8 cellular contexts compared by ENCODE assay signal in genomic region chr1:84433253-84434080, GRCh38. TPM values are rescaled to one million over a fixed set of nuclear protein-coding genes. Genes with fewer than 3 reads are reported as not detected.
A peak's percentile ranks its signal among the peaks of the same experiment; 100 is the strongest.
DNase-seq lines count a peak whose midpoint lies in the region; ATAC-seq and TF ChIP-seq lines count a peak whose summit lies in the region.

No MANE protein-coding gene starts in this region.

- H3K79me2 ChIP-seq in Loucy (ENCODE audit: insufficient read depth, low read length): no peaks in the 10 kb centered on the region

- ATAC-seq in GM21423 (IDR thresholded peaks at IDR 0.05; ENCODE audit: unreplicated experiment): peak; percentile 46
- no peak for ATAC-seq in HG03097 (IDR thresholded peaks at IDR 0.05; ENCODE audit: low FRiP score, unreplicated experiment)

- CTCF ChIA-PET in RWPE1 (lab: Yijun Ruan, JAX): interaction anchor here (0.5 to 3.1 kb wide), 12 partner anchors 14 to 575 kb away, joined by 3 to 12 read pairs (median 4); no protein-coding TSS in a partner anchor

- peak overlapping the region; percentile 90 for H2AFZ ChIP-seq in Loucy (ENCODE audit: low read length)

- H3F3A ChIP-seq in Loucy (ENCODE audit: low read depth): no peaks in the 10 kb centered on the region

- TF ChIP-seq CTCF in Loucy (conservative IDR thresholded peaks at IDR 0.05; ENCODE audit: low read length): peak; percentile 89
- TF ChIP-seq CTCF in RWPE1 (conservative IDR thresholded peaks at IDR 0.05; ENCODE audit: low read depth): peak; percentile 79
- peak; percentile 72 for TF ChIP-seq CTCF in cardiac muscle cell (IDR thresholded peaks at IDR 0.05; ENCODE audit: low read depth, low read length)

- POLR2A ChIA-PET in RWPE1 (lab: Yijun Ruan, JAX; ENCODE audit: low non-redundant PET): no interaction called here

- H3K9me2 ChIP-seq in Loucy (replicated peaks; ENCODE audit: low read depth, low read length): no peaks in the 10 kb centered on the region

- H3K9me3 ChIP-seq in Loucy (ENCODE audit: insufficient read depth, low read depth, low read length) (peaks cover 6% of the 10 kb centered on the region; the same call in 1 of the 2 replicates), adipocyte (ENCODE audit: control insufficient read depth, low read length) (peaks cover 5% of the 10 kb centered on the region), cardiac muscle cell (ENCODE audit: low read depth) (no peaks in the 10 kb centered on the region)

- peaks cover 23% of the 10 kb centered on the region for H3K4me1 ChIP-seq in Loucy (ENCODE audit: insufficient read depth, low read length, poor library complexity, severe bottlenecking)
- peaks cover 5% of the 10 kb centered on the region for H3K4me1 ChIP-seq in adipocyte (ENCODE audit: control insufficient read depth, insufficient read depth, low read length)
- H3K4me1 ChIP-seq in cardiac muscle cell (ENCODE audit: low read depth): no peaks in the 10 kb centered on the region

- peak overlapping the region; percentile 64 for H3K4me2 ChIP-seq in Loucy (ENCODE audit: low read depth, low read length, poor library complexity, severe bottlenecking)

- no peak overlapping the region for H3K9ac ChIP-seq in Loucy (ENCODE audit: low read depth, low read length, poor library complexity, severe bottlenecking)
- H3K9ac ChIP-seq in adipocyte (ENCODE audit: low read length): peak overlapping the region; percentile 47

- in situ Hi-C loops in Caki2 (cut with HindIII; ENCODE audit: low pct_unique_long_range_greater_than_20kb, low sequenced_read_pairs): no loop called here

- H3K27me3 ChIP-seq in Loucy (ENCODE audit: insufficient read depth, low read length, poor library complexity, severe bottlenecking) (no peaks in the 10 kb centered on the region), adipocyte (replicated peaks; ENCODE audit: control insufficient read depth, insufficient read depth, low read length) (no peaks in the 10 kb centered on the region), cardiac muscle cell (no peaks in the 10 kb centered on the region)

- intact Hi-C loops in posterior cingulate gyrus (cut with DNase I): loop anchor here (2.0 to 10.0 kb wide), 4 partner anchors 131 to 499 kb away; no protein-coding TSS in a partner anchor

- no peaks in the 10 kb centered on the region for H4K20me1 ChIP-seq in Loucy (ENCODE audit: insufficient read depth, low read length, poor library complexity, severe bottlenecking)

- H3K36me3 ChIP-seq in Loucy (ENCODE audit: insufficient read depth, low read length): no peaks in the 10 kb centered on the region
- no peaks in the 10 kb centered on the region for H3K36me3 ChIP-seq in adipocyte (ENCODE audit: control insufficient read depth, insufficient read depth, low read length, severe bottlenecking)
- H3K36me3 ChIP-seq in cardiac muscle cell: no peaks in the 10 kb centered on the region

- no peak overlapping the region for H3K27ac ChIP-seq in RWPE1
- no peak overlapping the region for H3K27ac ChIP-seq in cardiac muscle cell

- DNase-seq in Caki2 (ENCODE audit: low read depth) (peak; percentile 59), RWPE1 (ENCODE audit: low spot score) (peak; percentile 59), adipocyte (ENCODE audit: low read depth) (peak; percentile 89), cardiac muscle cell (ENCODE audit: low read depth in 1 of 2, low spot score in 1 of 2) (peak; percentile 62 to 88), posterior cingulate gyrus (peak in 8 of 10 donors; percentile 33 to 87 (median 61))

- H3K4me3 ChIP-seq in Loucy (ENCODE audit: low read length, poor library complexity, severe bottlenecking): peak overlapping the region; percentile 62
- H3K4me3 ChIP-seq in adipocyte (ENCODE audit: low read length): peak overlapping the region; percentile 72
- no peak overlapping the region for H3K4me3 ChIP-seq in cardiac muscle cell

RNA-seq across cellular contexts. Expression of gene DNASE2B, which starts 35.2 kb away (rescaled TPM):
- not detected in 2 replicates for total RNA-seq in Caki2 (2014; rRNA removed; shearing (Covaris generic); ENCODE audit: low replicate concordance)
- total RNA-seq in cardiac muscle cell: not detected in 2 replicates
- not detected in 2 replicates for polyA plus RNA-seq in cardiac muscle cell

RNA-seq across cellular contexts. Expression of gene RPF1, which starts 45.6 kb away (rescaled TPM):
- total RNA-seq in Caki2 (2014; rRNA removed; shearing (Covaris generic); ENCODE audit: low replicate concordance): 40.3 and 41.2 TPM in 2 replicates
- total RNA-seq in cardiac muscle cell: 51.6 and 65.4 TPM in 2 replicates
- polyA plus RNA-seq in cardiac muscle cell: 44.7 and 48.3 TPM in 2 replicates
